In genomic region chr13:20472531-20472930, GRCh38 we compare ENCODE assay signal across 1 cellular context.
TF ChIP-seq lines count a peak whose summit lies in the region.

No MANE protein-coding gene starts in this region.

TF ChIP-seq in IMR-90, 13 proteins besides CTCF, POLR2A, EP300 and RAD21 (continued from another document):
- TF ChIP-seq USF2 (IDR thresholded peaks at IDR 0.05; ENCODE audit: low read depth, low read length) (no peak), CHD1 (IDR thresholded peaks at IDR 0.05; ENCODE audit: low read depth, low read length) (no peak), RCOR1 (IDR thresholded peaks at IDR 0.05; ENCODE audit: insufficient replicate concordance, low read length) (no peak), NFE2L2 (IDR thresholded peaks at IDR 0.05; ENCODE audit: low read depth, low read length) (no peak)
